In genomic region chr12:51533799-51534198, GRCh38 we compare ENCODE assay signal across 13 cellular contexts. TPM values are rescaled to one million over a fixed set of nuclear protein-coding genes. Genes with fewer than 3 reads are reported as not detected.
DNase-seq lines count a peak whose midpoint lies in the region; ATAC-seq and TF ChIP-seq lines count a peak whose summit lies in the region.
"Had no signal": no experiment of that assay in that cellular context is flagged by ENCODE, and none has a peak within 500 bp of the region (broad histone marks: within the 10 kb centered on the region; RNA-seq: fewer than 3 reads in every experiment).

No MANE protein-coding gene starts in this region.

- H3F3A ChIP-seq in Loucy (ENCODE audit: low read depth): no peaks in the 10 kb centered on the region

- H3K27me3 Mint-ChIP-seq in natural killer cell (ENCODE audit: low read depth in 2 of 2): peaks cover 18 to 35% of the 10 kb centered on the region in 2 donors

- peaks cover 0 to 9% of the 10 kb centered on the region in 2 donors for H3K4me1 Mint-ChIP-seq in natural killer cell

- no peaks in the 10 kb centered on the region for H3K9me2 ChIP-seq in Loucy (replicated peaks; ENCODE audit: low read depth, low read length)

- no peak overlapping the region for H3K27ac Mint-ChIP-seq in natural killer cell
- H3K27ac Mint-ChIP-seq: memory B cell had no signal

- H3K9me3 Mint-ChIP-seq in natural killer cell: no peaks in the 10 kb centered on the region
- H3K9me3 Mint-ChIP-seq: memory B cell had no signal

- TF ChIP-seq CTCF in Loucy (conservative IDR thresholded peaks at IDR 0.05; ENCODE audit: low read length) (peak; percentile 23; the same call in 1 of the 2 replicates), natural killer cell (IDR thresholded peaks at IDR 0.05) (no peak)

- no peaks in the 10 kb centered on the region for H3K36me3 ChIP-seq in Loucy (ENCODE audit: insufficient read depth, low read length)
- H3K36me3 ChIP-seq: thyroid gland had no signal

- intact Hi-C loops in natural killer cell (cut with micrococcal nuclease): loop anchor here (2.0 kb wide), 1 partner anchor 709 kb away; no protein-coding TSS in a partner anchor

- no peak overlapping the region for H3K9ac ChIP-seq in Loucy (ENCODE audit: low read depth, low read length, poor library complexity, severe bottlenecking)

- ATAC-seq in natural killer cell (no peak), HG03457 (IDR thresholded peaks at IDR 0.05; ENCODE audit: unreplicated experiment) (no peak)
- ATAC-seq: right cardiac atrium had no signal

- H2AFZ ChIP-seq in Loucy (ENCODE audit: low read length): 0 out of 2 replicates have a peak overlapping the region, but pooled peaks have one; percentile 23

- no peaks in the 10 kb centered on the region for H4K20me1 ChIP-seq in Loucy (ENCODE audit: insufficient read depth, low read length, poor library complexity, severe bottlenecking)

- H3K4me3 ChIP-seq in Loucy (ENCODE audit: low read length, poor library complexity, severe bottlenecking): no peak overlapping the region
- H3K4me3 ChIP-seq: thyroid gland had no signal

- no peaks in the 10 kb centered on the region for H3K36me3 Mint-ChIP-seq in natural killer cell
- H3K36me3 Mint-ChIP-seq: memory B cell had no signal

- DNase-seq in EH (ENCODE audit: low read depth): peak; percentile 33
- peak; percentile 21 for DNase-seq in amniotic epithelial cell (ENCODE audit: low read depth)
- DNase-seq in lung microvascular endothelial cell (ENCODE audit: low read depth in 2 of 2): peak; percentile 15 to 30
- DNase-seq in GM19240 (ENCODE audit: insufficient read length, low spot score): no peak
- no peak for DNase-seq in NCI-H510A (lab: John Stamatoyannopoulos, UW)
- DNase-seq in natural killer cell: no peak
- DNase-seq: activated CD8-positive, alpha-beta memory T cell treated with anti-CD3 and anti-CD28 coated beads, Interleukin-2, amount 50 U/mL, for 48 hours; EL; right cardiac atrium; thyroid gland had no signal

- no peak overlapping the region for H3K4me2 ChIP-seq in Loucy (ENCODE audit: low read depth, low read length, poor library complexity, severe bottlenecking)

- H3K9me3 ChIP-seq in Loucy (ENCODE audit: insufficient read depth, low read depth, low read length): no peaks in the 10 kb centered on the region
- H3K9me3 ChIP-seq: thyroid gland had no signal

- no peak overlapping the region for H3K4me3 Mint-ChIP-seq in natural killer cell
- H3K4me3 Mint-ChIP-seq: memory B cell had no signal

- H3K4me1 ChIP-seq in Loucy (ENCODE audit: insufficient read depth, low read length, poor library complexity, severe bottlenecking): peaks cover 5% of the 10 kb centered on the region
- H3K4me1 ChIP-seq: thyroid gland had no signal

- H3K27me3 ChIP-seq in Loucy (ENCODE audit: insufficient read depth, low read length, poor library complexity, severe bottlenecking): no peaks in the 10 kb centered on the region
- H3K27me3 ChIP-seq: thyroid gland had no signal

- no peaks in the 10 kb centered on the region for H3K79me2 ChIP-seq in Loucy (ENCODE audit: insufficient read depth, low read length)

RNA-seq across cellular contexts. Expression of gene SCN8A, which starts 57.2 kb away (rescaled TPM):
- total RNA-seq in lung microvascular endothelial cell: under 0.01 and 0.44 TPM in 2 replicates
- total RNA-seq in natural killer cell: under 1 TPM; 0.42 to 0.66 (median 0.65) TPM

Comparison
In these comparisons a context has a peak if more than half of its experiments do, and no peak if none do; other contexts are left out.
1. DNase-seq: peak in EH (single experiment), amniotic epithelial cell (single experiment) and lung microvascular endothelial cell (2 of 2); none in GM19240 (single experiment), NCI-H510A (single experiment) and natural killer cell (single experiment).